ENCODE assay signal across 10 cellular contexts in the genomic region with DNA sequence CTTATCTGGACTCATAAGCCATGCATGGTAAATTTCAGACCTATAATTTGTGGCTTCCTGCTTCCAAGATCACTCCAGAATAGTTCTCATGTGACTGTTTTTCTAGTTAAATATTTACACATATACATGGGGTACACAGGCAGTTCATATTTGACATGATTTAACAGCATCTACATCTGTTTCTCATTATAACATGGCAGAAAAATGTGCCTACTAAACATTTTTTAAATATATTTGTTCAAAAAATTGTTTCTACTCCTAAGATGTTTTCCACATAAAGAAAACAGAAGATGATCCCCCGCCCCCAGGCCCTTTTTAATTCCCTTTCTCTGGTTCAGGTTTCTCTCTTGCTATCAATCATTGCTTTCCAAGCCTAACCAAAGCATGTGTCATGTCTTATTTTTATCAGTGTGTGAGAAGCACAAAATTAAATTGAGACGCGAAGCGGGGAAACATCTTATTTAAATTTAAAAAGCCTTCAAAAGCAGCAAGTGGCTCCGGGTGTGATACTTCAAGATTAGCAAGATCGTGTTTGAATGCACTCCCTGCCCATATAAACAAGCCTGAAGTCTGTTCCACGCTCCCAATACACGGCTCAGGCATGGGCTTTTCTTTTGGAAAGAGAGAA. TPM values are rescaled to one million over a fixed set of nuclear protein-coding genes. Genes with fewer than 3 reads are reported as not detected.
DNase-seq lines count a peak whose midpoint lies in the region; ATAC-seq and TF ChIP-seq lines count a peak whose summit lies in the region.
"Had no signal": no experiment of that assay in that cellular context is flagged by ENCODE, and none has a peak within 500 bp of the region (broad histone marks: within the 10 kb centered on the region; RNA-seq: fewer than 3 reads in every experiment).

No MANE protein-coding gene starts in this region.

- H3K36me3 Mint-ChIP-seq in nephron (ENCODE audit: low read depth) = peaks cover 3% of the 10 kb centered on the region

- H3K4me1 Mint-ChIP-seq in nephron = peaks cover 33% of the 10 kb centered on the region

- peak overlapping the region; percentile 93 to 95 (median 95) for H3K27ac Mint-ChIP-seq in nephron

- no peaks in the 10 kb centered on the region for H3K27me3 Mint-ChIP-seq in nephron (ENCODE audit: low read depth)

- ATAC-seq in HG02938 (IDR thresholded peaks at IDR 0.05; ENCODE audit: unreplicated experiment) = peak; percentile 51
- ATAC-seq in HG02885 (IDR thresholded peaks at IDR 0.05; ENCODE audit: poor library complexity, unreplicated experiment) = no peak

- H3K4me3 ChIP-seq in WI38 (ENCODE audit: low read depth, low read length) = peak overlapping the region; percentile 28

- TF ChIP-seq CTCF in WI38 (IDR thresholded peaks at IDR 0.05; ENCODE audit: low read depth, low read length) (no peak), nephron (IDR thresholded peaks at IDR 0.05; ENCODE audit: unreplicated experiment in 3 of 3) (no peak)

- H3K4me3 Mint-ChIP-seq in nephron = peak overlapping the region; percentile 14 to 62 (median 52)

- peak; percentile 64 for DNase-seq in Daoy (ENCODE audit: low read depth)
- DNase-seq in cerebellum (ENCODE audit: low spot score) = no peak
- DNase-seq in caudate nucleus (lab: John Stamatoyannopoulos, UW) = no peak
- DNase-seq in COLO829 (ENCODE audit: low spot score) = no peak
- DNase-seq: NCI-H187, WERI-Rb-1 had no signal

- H3K9me3 Mint-ChIP-seq in nephron = no peaks in the 10 kb centered on the region

- H3K27ac ChIP-seq in caudate nucleus (ENCODE audit: low read depth, low read length) = no peak overlapping the region
- H3K27ac ChIP-seq: WERI-Rb-1 had no signal

RNA-seq across cellular contexts. Expression of gene IPCEF1, which starts 37.3 kb away (rescaled TPM):
- total RNA-seq in Daoy (2014; rRNA removed; shearing (Covaris generic)) = 1.5 TPM in 1 of 2 replicates, not detected in the other
- total RNA-seq in cerebellum = 4.4 TPM
